14 cellular contexts compared by ENCODE assay signal in genomic region chr10:81838950-81839349, GRCh38. TPM values are rescaled to one million over a fixed set of nuclear protein-coding genes. Genes with fewer than 3 reads are reported as not detected.
A peak's percentile ranks its signal among the peaks of the same experiment; 100 is the strongest.
DNase-seq lines count a peak whose midpoint lies in the region; ATAC-seq, FAIRE-seq and TF ChIP-seq lines count a peak whose summit lies in the region.
"Had no signal": no experiment of that assay in that cellular context is flagged by ENCODE, and none has a peak within 500 bp of the region (broad histone marks: within the 10 kb centered on the region; RNA-seq: fewer than 3 reads in every experiment).

No MANE protein-coding gene starts in this region.

- H3K4me2 ChIP-seq in keratinocyte (ENCODE audit: control insufficient read depth, extremely low read depth, insufficient read depth, low read depth, low read length) = no peak overlapping the region

- dilution Hi-C loops in keratinocyte (cut with MboI; ENCODE audit: extremely low pct_ligation_motif_present, low sequenced_read_pairs) = no loop called here

- no peaks in the 10 kb centered on the region for H3K36me3 ChIP-seq in keratinocyte (ENCODE audit: control insufficient read depth in 2 of 2, extremely low read depth in 1 of 2, insufficient read depth in 2 of 2, low read length in 2 of 2)
- H3K36me3 ChIP-seq: left ventricle myocardium inferior, Peyer's patch had no signal

- H2AFZ ChIP-seq in keratinocyte (ENCODE audit: control insufficient read depth, low read length) = no peak overlapping the region

- H4K20me1 ChIP-seq in keratinocyte (ENCODE audit: control insufficient read depth, extremely low read depth, insufficient read depth, low read length) = no peaks in the 10 kb centered on the region

- H3K27ac ChIP-seq in keratinocyte (ENCODE audit: control insufficient read depth, insufficient read depth, low read length) = no peak overlapping the region
- H3K27ac ChIP-seq: left ventricle myocardium inferior, Peyer's patch had no signal

- H3K4me3 ChIP-seq in keratinocyte (ENCODE audit: control insufficient read depth in 2 of 3, extremely low read depth in 1 of 3, insufficient read depth in 2 of 3, low read depth in 1 of 3, low read length in 3 of 3) = no peak overlapping the region
- H3K4me3 ChIP-seq: left ventricle myocardium inferior, Peyer's patch had no signal

- peak; percentile 30 for DNase-seq in A172 (ENCODE audit: low spot score)
- DNase-seq in GM10266 (ENCODE audit: extremely low spot score) = no peak
- DNase-seq in SK-N-DZ (ENCODE audit: low spot score) = peak; percentile 50
- DNase-seq in keratinocyte (ENCODE audit: low read depth, low spot score) = no peak
- no peak for DNase-seq in DMS153 (lab: John Stamatoyannopoulos, UW)
- no peak for DNase-seq in dermis blood vessel endothelial cell
- DNase-seq in HPDE6-E6E7 (ENCODE audit: extremely low spot score) = no peak
- DNase-seq: activated naive CD8-positive, alpha-beta T cell treated with anti-CD3 and anti-CD28 coated beads, Interleukin-2, amount 10 ng/mL, durations not matched to agents 7 days and 5 days; left ventricle myocardium inferior; NCI-H1930; Peyer's patch; T1000 had no signal

- H3K27me3 ChIP-seq in keratinocyte (ENCODE audit: control insufficient read depth, extremely low read depth, insufficient read depth, low read length) = no peaks in the 10 kb centered on the region
- H3K27me3 ChIP-seq: Peyer's patch had no signal

- no peaks in the 10 kb centered on the region for H3K9me3 ChIP-seq in keratinocyte (ENCODE audit: control insufficient read depth, low read depth, low read length)
- H3K9me3 ChIP-seq: left ventricle myocardium inferior, Peyer's patch had no signal

- no peaks in the 10 kb centered on the region for H3K79me2 ChIP-seq in keratinocyte (ENCODE audit: control insufficient read depth, insufficient read depth, low read length)

- no peak for FAIRE-seq in keratinocyte (lab: Jason Lieb, UNC)

- no peak overlapping the region for H3K9ac ChIP-seq in keratinocyte (ENCODE audit: control insufficient read depth, extremely low read depth, insufficient read depth, low read length)

- no peaks in the 10 kb centered on the region for H3K9me1 ChIP-seq in keratinocyte (ENCODE audit: control insufficient read depth, extremely low read depth, insufficient read depth, low read length)

- ATAC-seq in GM18909 (IDR thresholded peaks at IDR 0.05; ENCODE audit: poor library complexity, unreplicated experiment) = no peak

- no peaks in the 10 kb centered on the region for H3K4me1 ChIP-seq in keratinocyte (ENCODE audit: control insufficient read depth, extremely low read depth, insufficient read depth, low read length)
- H3K4me1 ChIP-seq: left ventricle myocardium inferior, Peyer's patch had no signal

- peak; percentile 7 for TF ChIP-seq CTCF in GM10266 (IDR thresholded peaks at IDR 0.05; ENCODE audit: control insufficient read depth, insufficient read depth, low read depth, missing control alignments)
- peak in 2 of 3 experiments; percentile 7 to 8 for TF ChIP-seq CTCF in keratinocyte (optimal IDR thresholded peaks at IDR 0.05 in 1 of 3, IDR thresholded peaks at IDR 0.05 in 1 of 3, conservative IDR thresholded peaks at IDR 0.05 in 1 of 3; ENCODE audit: extremely low read depth in 1 of 3, insufficient read depth in 2 of 3, low read length in 3 of 3)

RNA-seq across cellular contexts. Expression of gene NRG3, which starts 36.0 kb away (rescaled TPM):
- total RNA-seq in A172 (2014; rRNA removed; shearing (Covaris generic)) = 0.16 TPM in 1 of 2 replicates, not detected in the other
- polyA plus RNA-seq in SK-N-DZ (2014; cell fraction: cytosol; rRNA removed) = 3.2 and 5.9 TPM in 2 replicates
- 3.5 and 6.0 TPM in 2 replicates for polyA plus RNA-seq in SK-N-DZ (2014; cell fraction: nucleus; rRNA removed)
- polyA plus RNA-seq in keratinocyte = not detected in 3 replicates
- polyA plus RNA-seq in keratinocyte (2011; ENCODE audit: low read depth) = not detected
- not detected in 2 replicates for polyA plus RNA-seq in keratinocyte (2011; cell fraction: cytosol; rRNA removed)
- not detected in 2 replicates for polyA plus RNA-seq in keratinocyte (2011; cell fraction: nucleus; rRNA removed)
- not detected in 2 replicates for polyA plus RNA-seq in keratinocyte (2012; ENCODE audit: low replicate concordance)
- not detected in 3 replicates for polyA minus RNA-seq in keratinocyte
- polyA minus RNA-seq in keratinocyte (2011; cell fraction: cytosol; rRNA and poly(A)+ RNA removed) = not detected
- polyA minus RNA-seq in keratinocyte (2011; cell fraction: nucleus; rRNA and poly(A)+ RNA removed) = not detected in 2 replicates
- total RNA-seq in dermis blood vessel endothelial cell = 3.2 and 7.4 TPM in 2 replicates
- total RNA-seq: activated naive CD8-positive, alpha-beta T cell treated with anti-CD3 and anti-CD28 coated beads, Interleukin-2, amount 10 ng/mL, durations not matched to agents 7 days and 5 days; B cell; Peyer's patch had no signal

Comparison
In these comparisons a context has a peak if more than half of its experiments do, and no peak if none do; other contexts are left out.
1. DNase-seq: peak in A172 (single experiment) and SK-N-DZ (single experiment); none in GM10266 (single experiment), keratinocyte (single experiment), DMS153 (single experiment), dermis blood vessel endothelial cell (single experiment) and HPDE6-E6E7 (single experiment).